8 cellular contexts compared by ENCODE assay signal in the genomic region with DNA sequence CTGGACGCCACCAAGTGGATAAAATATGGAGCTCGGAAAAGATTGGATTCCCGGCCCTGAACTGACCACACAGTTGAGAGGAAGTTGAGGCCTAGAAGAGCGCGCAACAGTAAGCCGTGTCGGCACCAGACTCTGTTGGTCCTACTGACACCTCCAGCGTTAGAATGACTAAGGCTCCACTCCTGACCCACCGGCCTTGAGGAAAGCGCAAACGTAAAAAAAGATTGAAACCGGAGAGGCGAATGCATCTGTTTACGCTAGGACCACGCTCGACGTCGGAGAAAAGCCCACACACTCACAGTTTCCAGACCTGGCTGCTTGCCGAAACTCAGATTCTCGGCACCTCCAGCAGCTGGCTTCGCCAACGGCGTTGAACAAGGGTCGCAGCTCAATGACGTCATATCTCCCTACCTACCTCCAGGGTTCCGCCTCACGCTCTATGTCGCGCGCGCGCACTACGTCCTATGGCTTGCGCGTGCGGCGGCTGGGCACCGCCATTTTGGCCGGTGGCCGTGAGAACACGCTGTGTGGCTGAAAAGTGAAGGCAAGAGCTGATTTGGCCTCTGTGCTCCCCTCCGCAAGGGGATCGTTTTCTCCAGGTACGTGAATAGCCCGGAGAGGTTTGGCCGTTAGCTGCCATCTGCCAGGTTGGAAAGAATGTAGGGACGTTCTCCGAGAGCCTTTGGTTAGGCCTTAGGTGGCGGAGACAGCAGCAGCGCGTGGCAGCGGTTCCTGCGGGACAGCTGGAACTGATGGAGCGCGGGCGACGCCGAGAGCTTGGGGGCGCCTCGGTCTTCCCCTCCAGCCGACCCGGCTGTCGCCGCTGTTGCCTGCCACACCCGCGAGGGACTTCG. TPM values are rescaled to one million over a fixed set of nuclear protein-coding genes. Genes with fewer than 3 reads are reported as not detected.
DNase-seq lines count a peak whose midpoint lies in the region; ATAC-seq, FAIRE-seq and TF ChIP-seq lines count a peak whose summit lies in the region.

ABCE1 (plus strand) TSS at position 491 of the 854 bp plus-strand sequence. CDS start 6,102 bp downstream, outside the sequence.
ANAPC10 (minus strand) TSS at position 376 of the 854 bp plus-strand sequence. CDS start 2,097 bp downstream, outside the sequence.

- peak; percentile 86 for FAIRE-seq in colon (lab: Jason Lieb, UNC)

- H3K27me3 ChIP-seq in BE2C: no peaks in the 10 kb centered on the region

- H3K4me3 ChIP-seq in BE2C (ENCODE audit: low read depth, low read length): peak within 1 kb of the TSS; percentile 93

- no peak; the same call in 1 of the 2 replicates for TF ChIP-seq CTCF in BE2C (IDR thresholded peaks at IDR 0.05; ENCODE audit: low read depth, low read length)

- H3K9me3 ChIP-seq in BE2C: no peaks in the 10 kb centered on the region

- peak; percentile 73 for ATAC-seq in HG03460 (IDR thresholded peaks at IDR 0.05; ENCODE audit: unreplicated experiment)

- peak; percentile 97 for DNase-seq in BE2C
- peak; percentile 77 for DNase-seq in GM19240 (ENCODE audit: insufficient read length, low spot score)
- DNase-seq in NCI-H524 treated with DMSO at 0.1 percent for 48 hours (lab: John Stamatoyannopoulos, UW): peak; percentile 51
- DNase-seq in activated CD4-positive, alpha-beta T cell treated with anti-CD3 and anti-CD28 coated beads for 4 hours: peak; percentile 97 to 98
- DNase-seq in kidney tubule cell (ENCODE audit: low spot score): peak; percentile 98
- peak; percentile 92 to 98 (median 95) for DNase-seq in stimulated activated CD4-positive, alpha-beta T cell treated with anti-CD3 and anti-CD28 coated beads, Interleukin-1b, Interleukin-23, amount 100 ng/mL, for 24 hours (ENCODE audit: low read depth in 4 of 4, low spot score in 1 of 4)

- peaks cover 20% of the 10 kb centered on the region for H3K36me3 ChIP-seq in BE2C

- H3K4me1 ChIP-seq in BE2C: no peaks in the 10 kb centered on the region

RNA-seq across cellular contexts. Expression of gene ABCE1, which starts in this region (rescaled TPM):
- 117 TPM for polyA plus RNA-seq in BE2C (2012; ENCODE audit: insufficient read depth, insufficient read length, low read depth)

RNA-seq across cellular contexts. Expression of gene ANAPC10, which starts in this region (rescaled TPM):
- 18.9 TPM for polyA plus RNA-seq in BE2C (2012; ENCODE audit: insufficient read depth, insufficient read length, low read depth)

Comparison
In these comparisons a context has a peak if more than half of its experiments do, and no peak if none do; other contexts are left out.
1. Peak in every context shown above with its lines: DNase-seq, ATAC-seq and H3K4me3 ChIP-seq.